ENCODE assay signal across 1 cellular context in the genomic region with DNA sequence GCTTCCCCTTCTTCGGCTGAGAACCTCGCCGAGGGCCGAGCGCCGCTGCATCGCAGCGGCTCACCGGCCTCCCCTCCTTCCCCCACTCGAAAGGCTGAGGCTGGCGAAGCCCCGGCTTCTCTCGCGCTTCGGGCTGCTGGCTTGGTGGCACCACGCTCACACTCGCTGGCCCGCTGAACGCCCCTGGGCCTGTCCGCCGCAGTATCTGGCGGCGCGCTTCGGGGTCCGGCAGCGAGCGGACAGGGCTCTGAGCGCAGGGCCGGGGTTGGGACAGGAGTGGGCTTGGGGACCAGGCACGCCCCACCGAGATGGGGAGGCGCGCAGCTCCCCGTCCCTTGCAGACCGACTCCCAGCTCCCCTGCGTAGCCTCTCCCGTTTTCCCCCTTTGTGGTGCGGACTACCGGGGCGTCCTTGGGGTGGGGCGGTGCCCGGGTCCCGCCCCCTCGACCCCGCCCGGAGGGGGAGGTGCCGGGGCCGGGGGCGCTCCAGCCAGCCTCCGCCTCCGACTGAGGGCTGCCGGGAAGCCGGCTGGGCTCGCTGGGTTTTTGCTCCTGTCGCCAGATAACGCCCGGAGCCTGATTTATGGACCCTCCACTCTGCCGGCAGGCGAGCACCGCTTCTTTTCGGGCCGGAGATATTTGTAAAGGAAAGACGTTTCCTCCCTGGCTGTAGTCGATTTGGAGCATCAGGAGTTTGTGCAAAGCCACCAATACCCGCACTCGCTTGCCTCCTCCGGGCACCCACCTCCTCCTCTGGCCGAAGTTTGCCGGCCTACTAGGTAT.
TF ChIP-seq lines count a peak whose summit lies in the region.

No MANE protein-coding gene starts in this region.

TF ChIP-seq in IMR-90, 13 proteins besides CTCF, POLR2A, EP300 and RAD21:
- TF ChIP-seq MAZ (IDR thresholded peaks at IDR 0.05; ENCODE audit: borderline replicate concordance, low read depth, low read length): no peak
- no peak for TF ChIP-seq RFX5 (IDR thresholded peaks at IDR 0.05; ENCODE audit: low read depth, low read length)
- TF ChIP-seq FOS (IDR thresholded peaks at IDR 0.05; ENCODE audit: low read depth, low read length): no peak
- TF ChIP-seq BHLHE40 (IDR thresholded peaks at IDR 0.05; ENCODE audit: low read depth, low read length): no peak
- TF ChIP-seq USF2 (IDR thresholded peaks at IDR 0.05; ENCODE audit: low read depth, low read length): no peak
- TF ChIP-seq CEBPB (IDR thresholded peaks at IDR 0.05; ENCODE audit: low read depth, low read length): no peak
- no peak for TF ChIP-seq CHD1 (IDR thresholded peaks at IDR 0.05; ENCODE audit: low read depth, low read length)
- no peak for TF ChIP-seq RCOR1 (IDR thresholded peaks at IDR 0.05; ENCODE audit: insufficient replicate concordance, low read length)
- TF ChIP-seq ELK1 (IDR thresholded peaks at IDR 0.05; ENCODE audit: borderline replicate concordance, low read depth, low read length): no peak
- TF ChIP-seq MXI1 (IDR thresholded peaks at IDR 0.05; ENCODE audit: borderline replicate concordance, low read depth, low read length): no peak
- TF ChIP-seq MAFK (IDR thresholded peaks at IDR 0.05; ENCODE audit: low read depth, low read length): no peak
- no peak for TF ChIP-seq SMC3 (IDR thresholded peaks at IDR 0.05; ENCODE audit: low read depth, low read length)
- TF ChIP-seq NFE2L2 (IDR thresholded peaks at IDR 0.05; ENCODE audit: low read depth, low read length): no peak
TF ChIP-seq in IMR-90: peak in this region for 0.
